Comparison of ENCODE assay signal across 19 cellular contexts in the genomic region with DNA sequence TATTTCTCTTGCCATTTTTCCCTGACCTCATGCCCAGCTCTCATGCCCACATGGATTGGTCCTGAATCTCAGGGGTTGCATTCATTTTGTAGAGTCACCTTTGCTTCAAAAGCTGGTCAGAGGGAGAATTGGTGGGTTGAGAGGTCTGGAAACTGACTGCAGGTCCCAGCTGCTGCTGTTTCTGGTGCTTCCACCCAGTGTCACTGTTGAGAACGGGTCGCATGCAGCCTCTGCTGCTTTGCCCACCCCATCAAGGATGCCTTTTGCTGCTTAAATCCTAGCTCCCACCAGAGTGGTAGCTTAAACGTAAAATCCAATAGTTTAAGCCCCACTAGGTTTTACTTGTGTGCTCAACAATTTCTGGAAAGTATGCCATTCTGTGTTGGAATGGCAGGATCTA.
DNase-seq lines count a peak whose midpoint lies in the region; ATAC-seq, FAIRE-seq and TF ChIP-seq lines count a peak whose summit lies in the region.
"Had no signal": no experiment of that assay in that cellular context is flagged by ENCODE, and none has a peak within 500 bp of the region (broad histone marks: within the 10 kb centered on the region; RNA-seq: fewer than 3 reads in every experiment).

No MANE protein-coding gene starts in this region.

- no peak overlapping the region for H3K4me2 ChIP-seq in GM23338
- no peak overlapping the region for H3K4me2 ChIP-seq in H1 (ENCODE audit: insufficient read depth in 1 of 2, low read depth in 2 of 2, low read length in 2 of 2)
- no peak overlapping the region for H3K4me2 ChIP-seq in neural progenitor cell
- H3K4me2 ChIP-seq: A549 had no signal

- H2BK120ac ChIP-seq in H1 (replicated peaks; ENCODE audit: low read depth, low read length): no peak overlapping the region

- peak; percentile 28 for DNase-seq in GM23338 (ENCODE audit: low spot score)
- DNase-seq in H1 (ENCODE audit: low read depth in 1 of 2, low spot score in 2 of 2): no peak
- no peak for DNase-seq in neural progenitor cell (ENCODE audit: low spot score)
- no peak for DNase-seq in NCI-H2196 (lab: John Stamatoyannopoulos, UW; ENCODE audit: unreplicated experiment)
- DNase-seq in AG08395 (ENCODE audit: low spot score): no peak
- DNase-seq: CD8-positive, alpha-beta T cell; COR-L47; DMS53; IMR-90; Kasumi-1; KBM-7 had no signal

- no peak overlapping the region for H4K5ac ChIP-seq in H1 (ENCODE audit: insufficient read length, low read depth, low read length)

- ATAC-seq in GM23338 (peak; percentile 42; the same call in 2 of the 3 replicates), HG03095 (IDR thresholded peaks at IDR 0.05; ENCODE audit: unreplicated experiment) (no peak)
- ATAC-seq: A549; CD8-positive, alpha-beta T cell; GM12878 had no signal

- H3K4me3 Mint-ChIP-seq in GM23338 (no peak overlapping the region), neural progenitor cell (no peak overlapping the region)
- H3K4me3 Mint-ChIP-seq: CD14-positive monocyte; CD8-positive, alpha-beta T cell had no signal

- no peak overlapping the region for H2BK12ac ChIP-seq in H1 (ENCODE audit: low read depth, low read length)

- H4K8ac ChIP-seq in H1 (ENCODE audit: extremely low read depth, insufficient read depth, low read length): no peak overlapping the region

- no peak overlapping the region for H2BK20ac ChIP-seq in H1 (ENCODE audit: low read length)

- no peak overlapping the region for H3K18ac ChIP-seq in H1 (ENCODE audit: extremely low read depth, low read length)

- no peaks in the 10 kb centered on the region for H3K79me1 ChIP-seq in H1 (ENCODE audit: low read depth, low read length)

- H4K20me1 ChIP-seq in GM23338 (replicated peaks; ENCODE audit: insufficient read depth) (no peaks in the 10 kb centered on the region), H1 (replicated peaks in 1 of 2; ENCODE audit: control insufficient read depth in 1 of 2, insufficient read depth in 2 of 2, low read length in 2 of 2) (no peaks in the 10 kb centered on the region), neural progenitor cell (ENCODE audit: low read depth) (no peaks in the 10 kb centered on the region)

- no peaks in the 10 kb centered on the region for H3K23me2 ChIP-seq in H1 (ENCODE audit: low read depth, low read length)

- H2AFZ ChIP-seq in GM23338 (no peak overlapping the region), H1 (ENCODE audit: low read length) (no peak overlapping the region), neural progenitor cell (replicated peaks) (no peak overlapping the region)

- no peak overlapping the region for H2AK5ac ChIP-seq in H1 (ENCODE audit: low read depth, low read length)

- H3K27ac ChIP-seq in GM23338 (ENCODE audit: low read depth) (no peak overlapping the region), HEK293 (ENCODE audit: extremely low read depth, low read depth, low read length) (no peak overlapping the region), H1 (ENCODE audit: low read depth, low read length) (no peak overlapping the region), neural progenitor cell (no peak overlapping the region)
- H3K27ac ChIP-seq: A549 had no signal

- TF ChIP-seq CTCF in GM23338 (conservative IDR thresholded peaks at IDR 0.05; ENCODE audit: low read depth in 2 of 2) (peak in 1 of 2 experiments; percentile 44; a peak in 2 of 4 replicates), HEK293 (tag by site-specific recombination; IDR thresholded peaks at IDR 0.05) (no peak), H1 (IDR thresholded peaks at IDR 0.05; ENCODE audit: control extremely low read depth in 1 of 3, insufficient read depth in 1 of 3, low read depth in 1 of 3, low read length in 3 of 3) (peak; percentile 32 to 53 (median 51); a peak in 3 of 4 replicates), neural progenitor cell (IDR thresholded peaks at IDR 0.05) (peak; percentile 15)

- no peaks in the 10 kb centered on the region for H3K79me2 ChIP-seq in GM23338 (replicated peaks; ENCODE audit: insufficient read depth)
- no peaks in the 10 kb centered on the region for H3K79me2 ChIP-seq in H1 (ENCODE audit: control insufficient read depth in 1 of 2, insufficient read depth in 2 of 2, low read length in 2 of 2)
- H3K79me2 ChIP-seq in neural progenitor cell (ENCODE audit: low read depth): no peaks in the 10 kb centered on the region

- no peak overlapping the region for H4K91ac ChIP-seq in H1 (replicated peaks; ENCODE audit: insufficient read length, low read length)

- H3K27me3 ChIP-seq in GM23338 (ENCODE audit: insufficient read depth) (no peaks in the 10 kb centered on the region), H1 (replicated peaks in 1 of 4; ENCODE audit: control insufficient read depth in 3 of 4, extremely low read depth in 1 of 4, insufficient read depth in 3 of 4, low read length in 3 of 4) (no peaks in the 10 kb centered on the region), neural progenitor cell (no peaks in the 10 kb centered on the region)

- no peak overlapping the region for H3K4ac ChIP-seq in H1 (replicated peaks; ENCODE audit: insufficient read length, low read depth, low read length)

- CTCF ChIA-PET in HEK293 (lab: Yijun Ruan, JAX): no interaction called here
- CTCF ChIA-PET in H1 (lab: Charles Lee; ENCODE audit: partially characterized antibody): interaction anchor here (0.7 to 2.0 kb wide), 5 partner anchors 13 to 448 kb away, joined by 3 to 7 read pairs (median 5); no protein-coding TSS in a partner anchor

- H3K27me3 Mint-ChIP-seq in GM23338 (ENCODE audit: insufficient read depth, low read depth, poor library complexity): no peaks in the 10 kb centered on the region
- H3K27me3 Mint-ChIP-seq in neural progenitor cell (ENCODE audit: insufficient read depth, low read depth): no peaks in the 10 kb centered on the region

- FAIRE-seq in H1 (lab: Jason Lieb, UNC): no peak
- FAIRE-seq: A549, D721Med, GM12878, GM18507, H54 had no signal

- POLR2A ChIA-PET in HEK293 (lab: Yijun Ruan, JAX): no interaction called here
- POLR2A ChIA-PET in H1 (lab: Charles Lee; ENCODE audit: partially characterized antibody): no interaction called here

- TF ChIP-seq POLR2A in H1 (IDR thresholded peaks at IDR 0.05; ENCODE audit: control extremely low read depth in 1 of 2, low read depth in 2 of 2, low read length in 2 of 2): no peak

- peak; percentile 52 to 56 for TF ChIP-seq RAD21 in H1 (IDR thresholded peaks at IDR 0.05 in 1 of 2, conservative IDR thresholded peaks at IDR 0.05 in 1 of 2; ENCODE audit: low read depth in 2 of 2, low read length in 2 of 2)

- no peak for TF ChIP-seq EP300 in H1 (IDR thresholded peaks at IDR 0.05; ENCODE audit: borderline replicate concordance in 1 of 2, low read depth in 2 of 2, low read length in 2 of 2)

- no peak overlapping the region for H3K4me3 ChIP-seq in GM23338
- H3K4me3 ChIP-seq in HEK293 (ENCODE audit: low read depth, low read length): no peak overlapping the region
- no peak overlapping the region for H3K4me3 ChIP-seq in H1 (ENCODE audit: extremely low read depth in 1 of 4, insufficient read depth in 2 of 4, low read depth in 3 of 4, low read length in 4 of 4)
- no peak overlapping the region for H3K4me3 ChIP-seq in neural progenitor cell
- H3K4me3 ChIP-seq: A549, GM12878 had no signal

- H3K23ac ChIP-seq in H1 (ENCODE audit: insufficient read length): no peak overlapping the region

- no peak overlapping the region for H3K14ac ChIP-seq in H1 (ENCODE audit: insufficient read length)

- H3K56ac ChIP-seq in H1 (replicated peaks; ENCODE audit: insufficient read length, low read depth, low read length): no peak overlapping the region

- H3K9ac ChIP-seq in H1 (replicated peaks in 1 of 4; ENCODE audit: extremely low read depth in 1 of 4, low read depth in 3 of 4, low read length in 3 of 4) (no peak overlapping the region), neural progenitor cell (no peak overlapping the region)

- H3K4me1 ChIP-seq in GM23338 (ENCODE audit: insufficient read depth) (no peaks in the 10 kb centered on the region), HEK293 (ENCODE audit: control insufficient read depth, insufficient read depth, low read length) (no peaks in the 10 kb centered on the region), H1 (replicated peaks in 1 of 4; ENCODE audit: control insufficient read depth in 3 of 4, insufficient read depth in 4 of 4, low read length in 3 of 4) (no peaks in the 10 kb centered on the region), neural progenitor cell (no peaks in the 10 kb centered on the region)
- H3K4me1 ChIP-seq: A549 had no signal

- no peaks in the 10 kb centered on the region for H3K36me3 ChIP-seq in GM23338 (ENCODE audit: insufficient read depth)
- no peaks in the 10 kb centered on the region for H3K36me3 ChIP-seq in HEK293 (ENCODE audit: control insufficient read depth in 2 of 2, insufficient read depth in 1 of 2, low read length in 2 of 2)
- H3K36me3 ChIP-seq in H1 (ENCODE audit: control insufficient read depth in 2 of 4, insufficient read depth in 4 of 4, low read length in 3 of 4): no peaks in the 10 kb centered on the region
- H3K36me3 ChIP-seq in neural progenitor cell: no peaks in the 10 kb centered on the region

- H3K9me2 ChIP-seq in GM23338 (ENCODE audit: insufficient read depth): no peaks in the 10 kb centered on the region; the same call in 1 of the 2 replicates

- WGBS in H1 (ENCODE audit: extremely low coverage in 1 of 2, insufficient coverage in 1 of 2, insufficient read length in 1 of 2, insufficient replicate concordance in 2 of 2, low coverage in 1 of 2, low lambda C conversion rate in 2 of 2, missing lambda C conversion rate in 1 of 2), 2 experiments: 87% methylated on average over 3 of the region's 3 CpGs; no CpG with 5 or more reads in 1 of the 2 experiments

- H2BK15ac ChIP-seq in H1 (ENCODE audit: low read length): no peak overlapping the region

- H3K4me1 Mint-ChIP-seq in GM23338 (no peaks in the 10 kb centered on the region), neural progenitor cell (no peaks in the 10 kb centered on the region)
- H3K4me1 Mint-ChIP-seq: CD14-positive monocyte had no signal

- no peak overlapping the region for H3K27ac Mint-ChIP-seq in GM23338
- H3K27ac Mint-ChIP-seq in neural progenitor cell: no peak overlapping the region
- H3K27ac Mint-ChIP-seq: CD14-positive monocyte; CD8-positive, alpha-beta T cell had no signal

- no peak overlapping the region for H2BK5ac ChIP-seq in H1 (ENCODE audit: low read depth, low read length)

- H3F3A ChIP-seq in GM23338 (replicated peaks; ENCODE audit: low read depth) (no peaks in the 10 kb centered on the region), neural progenitor cell (ENCODE audit: low read depth) (no peaks in the 10 kb centered on the region)

- H3K9me3 Mint-ChIP-seq in GM23338 (no peaks in the 10 kb centered on the region), neural progenitor cell (no peaks in the 10 kb centered on the region)
- H3K9me3 Mint-ChIP-seq: CD8-positive, alpha-beta T cell had no signal

- H3K36me3 Mint-ChIP-seq in GM23338 (ENCODE audit: low read depth) (no peaks in the 10 kb centered on the region), neural progenitor cell (no peaks in the 10 kb centered on the region)
- H3K36me3 Mint-ChIP-seq: CD14-positive monocyte; CD8-positive, alpha-beta T cell had no signal

- H3K9me3 ChIP-seq in HEK293 (ENCODE audit: control insufficient read depth, insufficient read depth, low read depth, low read length) (no peaks in the 10 kb centered on the region), H1 (ENCODE audit: insufficient read depth in 2 of 2, low read depth in 1 of 2, low read length in 1 of 2) (0 out of 4 replicates have a peak, but pooled peaks cover 0 to 4% of the 10 kb centered on the region in 2 experiments), neural progenitor cell (ENCODE audit: low read depth) (no peaks in the 10 kb centered on the region)
- H3K9me3 ChIP-seq: A549 had no signal
